ENCODE assay signal across 13 cellular contexts in genomic region chr12:20007331-20007730, GRCh38.
"Had no signal": no experiment of that assay in that cellular context is flagged by ENCODE, and none has a peak within 500 bp of the region (broad histone marks: within the 10 kb centered on the region; RNA-seq: fewer than 3 reads in every experiment).

No MANE protein-coding gene starts in this region.

- H3K27me3 ChIP-seq: breast epithelium, gastroesophageal sphincter, neural progenitor cell, tibial artery, uterus had no signal

- H2AFZ ChIP-seq: neural progenitor cell, parathyroid adenoma had no signal

- H3K36me3 ChIP-seq: breast epithelium, gastroesophageal sphincter, neural progenitor cell, tibial artery, uterus had no signal

- H3K27ac ChIP-seq: breast epithelium, gastroesophageal sphincter, neural progenitor cell, parathyroid adenoma, tibial artery, uterus had no signal

- H3K4me1 ChIP-seq: breast epithelium, neural progenitor cell, parathyroid adenoma, uterus had no signal

- H3K9me3 ChIP-seq: breast epithelium, gastroesophageal sphincter, tibial artery, uterus had no signal

- DNase-seq: activated CD8-positive, alpha-beta memory T cell treated with anti-CD3 and anti-CD28 coated beads, Interleukin-2, amount 10 ng/mL, durations not matched to agents 7 days and 5 days; activated effector memory CD4-positive, alpha-beta T cell treated with Interleukin-2 at 50 U/mL for 16 hours; activated T-cell treated with anti-CD3 and anti-CD28 coated beads, Interleukin-2, amount 50 U/mL, for 24 hours; anterior cingulate cortex; hippocampal formation; retina; tibial artery; uterus had no signal

- H3K4me2 ChIP-seq: neural progenitor cell had no signal

- H3K79me2 ChIP-seq: parathyroid adenoma had no signal

- ATAC-seq: activated CD4-positive, CD25-positive, alpha-beta regulatory T cell treated with anti-CD3 and anti-CD28 coated beads, Interleukin-2, amount 50 U/mL, for 24 hours; activated CD8-positive, alpha-beta memory T cell treated with anti-CD3 and anti-CD28 coated beads, Interleukin-2, amount 10 ng/mL, durations not matched to agents 7 days and 5 days; gastroesophageal sphincter had no signal

- H3K4me3 ChIP-seq: breast epithelium, gastroesophageal sphincter, neural progenitor cell, tibial artery, uterus had no signal
